Comparison of ENCODE assay signal across 19 cellular contexts in the genomic region with DNA sequence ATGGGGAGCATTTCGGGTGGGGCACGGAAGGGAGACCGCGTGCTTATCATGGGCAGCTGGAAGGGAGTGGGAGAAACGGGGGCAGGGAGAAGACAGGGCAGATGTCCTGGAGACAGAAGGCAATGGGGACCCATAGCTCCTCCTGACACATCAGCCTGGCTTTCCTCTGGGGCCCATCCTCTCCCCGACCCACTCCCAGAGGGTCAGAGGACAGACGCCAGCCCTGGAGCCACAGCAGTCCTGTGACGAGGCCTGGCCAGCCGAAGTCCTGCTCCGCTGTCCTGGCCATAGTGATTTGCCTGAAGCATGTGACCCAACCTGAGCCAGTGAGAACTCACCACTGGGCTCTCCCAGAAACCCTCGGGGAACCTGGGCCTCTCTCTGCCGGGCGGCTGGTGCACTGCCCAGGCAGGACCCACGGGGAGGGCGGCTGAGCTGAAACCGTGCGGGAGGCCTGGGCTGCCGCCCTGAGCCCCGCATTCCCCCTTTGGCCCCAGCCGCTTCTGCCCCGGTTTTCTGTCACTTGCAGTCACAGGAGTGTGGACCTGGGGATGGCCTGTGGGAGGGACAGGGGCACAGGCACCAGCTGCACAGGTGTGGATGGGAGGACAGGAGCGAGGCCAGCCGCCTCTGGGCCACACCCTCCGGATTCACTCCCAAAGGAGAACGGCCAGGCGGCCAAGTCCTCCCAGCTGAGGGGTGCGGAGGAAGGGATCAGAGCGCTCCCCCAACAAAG. TPM values are rescaled to one million over a fixed set of nuclear protein-coding genes. Genes with fewer than 3 reads are reported as not detected.
DNase-seq lines count a peak whose midpoint lies in the region; ATAC-seq, FAIRE-seq and TF ChIP-seq lines count a peak whose summit lies in the region.
"Had no signal": no experiment of that assay in that cellular context is flagged by ENCODE, and none has a peak within 500 bp of the region (broad histone marks: within the 10 kb centered on the region; RNA-seq: fewer than 3 reads in every experiment).

No MANE protein-coding gene starts in this region.

- TF ChIP-seq EP300 in HepG2 (IDR thresholded peaks at IDR 0.05; ENCODE audit: low read depth in 2 of 2, low read length in 2 of 2) (no peak), HepG2 (CRISPR knock-in tag; IDR thresholded peaks at IDR 0.05; ENCODE audit: borderline replicate concordance) (no peak), ovary (IDR thresholded peaks at IDR 0.05) (no peak)

- H3K9me3 ChIP-seq in liver (ENCODE audit: control insufficient read depth in 4 of 4, low read length in 3 of 4) (no peaks in the 10 kb centered on the region), HepG2 (ENCODE audit: low read length) (no peaks in the 10 kb centered on the region), ovary (no peaks in the 10 kb centered on the region), aorta (ENCODE audit: control insufficient read depth, low read length) (no peaks in the 10 kb centered on the region)
- H3K9me3 ChIP-seq: adrenal gland, BLaER1 had no signal

- TF ChIP-seq CTCF in liver (IDR thresholded peaks at IDR 0.05; ENCODE audit: low read depth, low read length, missing input control) (no peak), HepG2 (CRISPR knock-in tag; IDR thresholded peaks at IDR 0.05) (no peak), ovary (IDR thresholded peaks at IDR 0.05) (no peak), RWPE1 (conservative IDR thresholded peaks at IDR 0.05; ENCODE audit: low read depth) (no peak)

- no peak for TF ChIP-seq POLR2A in HepG2 (IDR thresholded peaks at IDR 0.05; ENCODE audit: insufficient read depth in 1 of 2, low read depth in 2 of 2, low read length in 2 of 2)
- TF ChIP-seq POLR2A in ovary (IDR thresholded peaks at IDR 0.05): no peak

- H3K4me2 ChIP-seq in HepG2 (ENCODE audit: low read depth, low read length): no peak overlapping the region
- H3K4me2 ChIP-seq: BLaER1 had no signal

- TF ChIP-seq RAD21 in liver (IDR thresholded peaks at IDR 0.05): no peak
- no peak for TF ChIP-seq RAD21 in HepG2 (CRISPR knock-in tag; IDR thresholded peaks at IDR 0.05)

- H3K4me1 ChIP-seq in liver (ENCODE audit: control insufficient read depth in 4 of 4, insufficient read depth in 4 of 4, low read length in 3 of 4) (no peaks in the 10 kb centered on the region), HepG2 (ENCODE audit: insufficient read depth, low read length) (no peaks in the 10 kb centered on the region), ovary (ENCODE audit: insufficient read depth) (peaks cover 6% of the 10 kb centered on the region), aorta (ENCODE audit: control insufficient read depth in 1 of 2, insufficient read depth in 2 of 2, low read length in 2 of 2) (no peaks in the 10 kb centered on the region)
- H3K4me1 ChIP-seq: adrenal gland had no signal

- no TSS peak for BruUV-seq in HepG2 (replicated peaks; lab: Mats Ljungman, UMichigan)

- WGBS in liver: 87% methylated on average over 28 of the region's 28 CpGs
- 50% methylated on average over 4 of the region's 28 CpGs for WGBS in HepG2 (ENCODE audit: low lambda C conversion rate)
- 82 to 85% (median 82%) methylated on average over 27 to 28 of the region's 28 CpGs for WGBS in ovary, 3 donors
- WGBS in aorta, 2 donors: 94 to 95% methylated on average over 25 to 28 of the region's 28 CpGs

- H3K36me3 ChIP-seq in liver (ENCODE audit: control insufficient read depth in 4 of 4, insufficient read depth in 3 of 4, low read depth in 1 of 4, low read length in 3 of 4) (no peaks in the 10 kb centered on the region), HepG2 (replicated peaks in 1 of 2; ENCODE audit: control insufficient read depth in 1 of 2, insufficient read depth in 2 of 2, low read length in 2 of 2) (no peaks in the 10 kb centered on the region), ovary (no peaks in the 10 kb centered on the region), aorta (ENCODE audit: control insufficient read depth in 1 of 2, insufficient read depth in 2 of 2, low read length in 1 of 2) (no peaks in the 10 kb centered on the region)
- H3K36me3 ChIP-seq: adrenal gland, BLaER1 had no signal

- no peak overlapping the region for H2AFZ ChIP-seq in HepG2 (ENCODE audit: low read length)

- no peak for ATAC-seq in HepG2
- peak; percentile 6 to 20 for ATAC-seq in left cardiac atrium
- peak; percentile 30 for ATAC-seq in aorta (ENCODE audit: low FRiP score)
- ATAC-seq: T-cell had no signal

- no peak overlapping the region for H3K9ac ChIP-seq in liver (ENCODE audit: low read depth in 1 of 2, low read length in 2 of 2)
- H3K9ac ChIP-seq in HepG2 (ENCODE audit: insufficient read depth, low read depth, low read length): no peak overlapping the region
- H3K9ac ChIP-seq: BLaER1 had no signal

- H3K27ac ChIP-seq in liver (ENCODE audit: low read depth in 1 of 2, low read length in 2 of 2) (peak overlapping the region; percentile 17 to 64), HepG2 (ENCODE audit: extremely low read length, insufficient read depth, low read length) (no peak overlapping the region), ovary (peak overlapping the region; percentile 47 to 70), aorta (ENCODE audit: low read depth in 1 of 2, low read length in 2 of 2) (no peak overlapping the region), RWPE1 (no peak overlapping the region)
- H3K27ac ChIP-seq: BLaER1 had no signal

- CTCF ChIA-PET in HepG2 (lab: Yijun Ruan, JAX; ENCODE audit: low intra/inter-chr PET ratio, low total read pairs) (no interaction called here), RWPE1 (lab: Yijun Ruan, JAX) (no interaction called here)

- DNase-seq in HepG2 (ENCODE audit: low spot score) (no peak), left cardiac atrium (peak; percentile 15), ovary (peak in 3 of 5 donors; percentile 34 to 49 (median 47)), aorta (peak; percentile 43 to 74), NK-92 (lab: John Stamatoyannopoulos, UW; ENCODE audit: unreplicated experiment) (no peak), RWPE1 (ENCODE audit: low spot score) (no peak), LoVo (ENCODE audit: low spot score) (no peak)
- DNase-seq: activated CD4-positive, alpha-beta T cell treated with anti-CD3 and anti-CD28 coated beads, Interleukin-2, amount 50 U/mL, for 4 hours; activated gamma-delta T cell; effector CD4-positive, alpha-beta T cell; NCI-H1417; NCI-H2171 treated with DMSO at 0.1 percent for 48 hours; NCI-H526 treated with DMSO at 0.1 percent for 48 hours; SHP77; stimulated activated naive CD4-positive, alpha-beta T cell; T-cell had no signal

- no peaks in the 10 kb centered on the region for H3K27me3 ChIP-seq in liver (ENCODE audit: control insufficient read depth in 4 of 4, insufficient read depth in 4 of 4, low read length in 3 of 4)
- H3K27me3 ChIP-seq in HepG2 (ENCODE audit: control insufficient read depth in 1 of 2, insufficient read depth in 2 of 2, low read length in 2 of 2): peaks cover 8 to 46% of the 10 kb centered on the region in 2 experiments; a peak in 3 of 5 replicates
- no peaks in the 10 kb centered on the region for H3K27me3 ChIP-seq in ovary
- no peaks in the 10 kb centered on the region for H3K27me3 ChIP-seq in aorta (ENCODE audit: control insufficient read depth in 1 of 2, insufficient read depth in 2 of 2, low read length in 1 of 2)
- H3K27me3 ChIP-seq: adrenal gland, BLaER1 had no signal

- in situ Hi-C loops in HepG2 (cut with HindIII; ENCODE audit: extremely low pct_ligation_motif_present, low pct_unique_long_range_greater_than_20kb): no loop called here

- intact Hi-C loops in HepG2 (cut with micrococcal nuclease; ENCODE audit: unreplicated experiment) (no loop called here), left cardiac atrium (cut with DNase I) (no loop called here), ovary (cut with DNase I) (no loop called here), aorta (cut with DNase I) (no loop called here)

- no peaks in the 10 kb centered on the region for H3K79me2 ChIP-seq in HepG2 (ENCODE audit: insufficient read depth, low read length)

- POLR2A ChIA-PET in HepG2 (lab: Yijun Ruan, JAX): no interaction called here
- POLR2A ChIA-PET in RWPE1 (lab: Yijun Ruan, JAX; ENCODE audit: low non-redundant PET): no interaction called here

- no peaks in the 10 kb centered on the region for H4K20me1 ChIP-seq in HepG2 (ENCODE audit: insufficient read depth, low read length)
- H4K20me1 ChIP-seq: BLaER1 had no signal

- no peak for FAIRE-seq in HepG2 (lab: Jason Lieb, UNC)

- H3K4me3 ChIP-seq in liver (ENCODE audit: low read depth in 1 of 3, low read length in 3 of 3) (no peak overlapping the region), HepG2 (replicated peaks in 1 of 3; ENCODE audit: insufficient read depth in 1 of 3, low read depth in 2 of 3, low read length in 3 of 3) (no peak overlapping the region), ovary (no peak overlapping the region), aorta (ENCODE audit: low read length in 2 of 2) (no peak overlapping the region)
- H3K4me3 ChIP-seq: adrenal gland, BLaER1 had no signal

RNA-seq across cellular contexts. Expression of a gene that starts 19.8 kb away (rescaled TPM):
- 10 to 100 TPM; 12.4 to 24.3 TPM for total RNA-seq in liver
- 10 to 100 TPM in 1 of 2 donors, 1 to 10 TPM in 1; 2.7 to 11.6 TPM for polyA plus RNA-seq in liver
- 0.18 and 0.24 TPM in 2 replicates for total RNA-seq in HepG2 (2016; rRNA removed; fragmentation: Illumina TruSeq; extraction: Trizol)
- 0.09 and 0.10 TPM in 2 replicates for total RNA-seq in HepG2 (2016; cell fraction: cytosol; rRNA removed; fragmentation: Illumina TruSeq; extraction: Trizol; ENCODE audit: low read depth)
- 0.15 and 0.17 TPM in 2 replicates for total RNA-seq in HepG2 (2016; cell fraction: insoluble cytoplasmic fraction; rRNA removed; fragmentation: Illumina TruSeq; extraction: Trizol)
- 0.25 and 0.38 TPM in 2 replicates for total RNA-seq in HepG2 (2016; cell fraction: membrane; rRNA removed; fragmentation: Illumina TruSeq; extraction: Trizol)
- total RNA-seq in HepG2 (2016; cell fraction: nucleus; rRNA removed; fragmentation: Illumina TruSeq; extraction: Trizol): 0.25 and 0.59 TPM in 2 replicates
- polyA plus RNA-seq in HepG2 (2011; rRNA removed): 3.5 and 3.6 TPM in 2 replicates
- 2.4 and 4.9 TPM in 2 replicates for polyA plus RNA-seq in HepG2 (2011; cell fraction: cytosol; rRNA removed)
- 5.3 and 5.6 TPM in 2 replicates for polyA plus RNA-seq in HepG2 (2011; cell fraction: nucleus; rRNA removed)
- 2.3 and 2.4 TPM in 2 replicates for polyA plus RNA-seq in HepG2 (2012)
- polyA plus RNA-seq in HepG2 (2016; cell fraction: cytosol; fragmentation: Illumina TruSeq; extraction: Trizol; ENCODE audit: low read depth): 0.26 and 0.29 TPM in 2 replicates
- 0.36 and 0.41 TPM in 2 replicates for polyA plus RNA-seq in HepG2 (2016; cell fraction: insoluble cytoplasmic fraction; fragmentation: Illumina TruSeq; extraction: Trizol; ENCODE audit: low read depth)
- 0.58 and 0.62 TPM in 2 replicates for polyA plus RNA-seq in HepG2 (2016; cell fraction: membrane; fragmentation: Illumina TruSeq; extraction: Trizol; ENCODE audit: low read depth)
- polyA plus RNA-seq in HepG2 (2016; cell fraction: nucleus; fragmentation: Illumina TruSeq; extraction: Trizol; ENCODE audit: insufficient read depth, low read depth): 0.59 and 1.2 TPM in 2 replicates
- 4.6 TPM in 1 of 2 replicates, not detected in the other for polyA minus RNA-seq in HepG2 (2011; rRNA and poly(A)+ RNA removed; ENCODE audit: low replicate concordance)
- 0.99 and 1.4 TPM in 2 replicates for polyA minus RNA-seq in HepG2 (2011; cell fraction: cytosol; rRNA and poly(A)+ RNA removed)
- polyA minus RNA-seq in HepG2 (2011; cell fraction: nucleus; rRNA and poly(A)+ RNA removed): 0.90 and 1.7 TPM in 2 replicates
- total RNA-seq in left cardiac atrium: 10 to 100 TPM; 15.0 to 22.7 TPM
- total RNA-seq in ovary: 10 to 100 TPM in 5 of 7 donors, 1 to 10 TPM in 2; 7.9 to 31.8 (median 11.5) TPM
- polyA plus RNA-seq in ovary: 10 to 100 TPM in 1 of 2 donors, 1 to 10 TPM in 1; 9.6 to 26.7 TPM
- total RNA-seq in aorta: 10 to 100 TPM; 24.5 to 49.8 TPM
- polyA plus RNA-seq in aorta: 10 to 100 TPM in 1 of 2 donors, 1 to 10 TPM in 1; 4.8 to 39.5 TPM

Comparison
In these comparisons a context has a peak if more than half of its experiments do, and no peak if none do; other contexts are left out.
1. H3K27ac ChIP-seq: peak in liver (2 of 2) and ovary (2 of 2); none in HepG2 (single experiment), aorta (0 of 2) and RWPE1 (single experiment).
2. RNA of a gene that starts 19.8 kb away (total RNA-seq): 24.5 to 49.8 TPM in aorta, 12.4 to 24.3 TPM in liver, 15.0 to 22.7 TPM in left cardiac atrium and 7.9 to 31.8 TPM in ovary; 0.09 to 0.59 TPM in HepG2; every median in the first group is over 4 times any median in the second.
3. DNase-seq: peak in left cardiac atrium (single experiment), ovary (3 of 5) and aorta (2 of 2); none in HepG2 (single experiment), NK-92 (single experiment), RWPE1 (single experiment) and LoVo (single experiment).